14 cellular contexts compared by ENCODE assay signal in the genomic region with DNA sequence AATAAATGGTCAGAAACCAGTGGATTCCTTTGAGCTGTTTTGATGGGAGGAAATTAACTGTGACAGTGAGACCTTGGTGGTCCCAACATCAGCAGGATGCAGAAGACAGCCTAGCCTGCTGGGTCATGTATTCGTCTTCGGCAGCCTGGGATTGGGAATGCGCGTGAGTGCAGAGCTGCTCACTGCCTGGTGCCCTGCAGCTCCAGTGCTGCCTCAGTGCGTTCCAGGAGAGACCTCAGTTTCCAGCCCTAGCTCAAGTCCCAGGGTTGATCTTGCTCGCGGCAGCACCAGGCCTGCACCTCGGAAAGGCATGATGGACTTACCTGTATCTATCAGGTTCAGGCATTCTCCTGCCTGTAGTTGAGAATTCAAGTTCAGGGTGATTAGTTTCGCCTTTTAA.
DNase-seq lines count a peak whose midpoint lies in the region; ATAC-seq and TF ChIP-seq lines count a peak whose summit lies in the region.
"Had no signal": no experiment of that assay in that cellular context is flagged by ENCODE, and none has a peak within 500 bp of the region (broad histone marks: within the 10 kb centered on the region; RNA-seq: fewer than 3 reads in every experiment).

No MANE protein-coding gene starts in this region.

- peaks cover 43% of the 10 kb centered on the region for H3F3A ChIP-seq in SK-N-SH (replicated peaks; ENCODE audit: insufficient read depth)

- DNase-seq in SK-N-SH (no peak), IMR-90 (no peak), C1 segment of cervical spinal cord (lab: John Stamatoyannopoulos, UW) (no peak), NCI-H748 (lab: John Stamatoyannopoulos, UW; ENCODE audit: unreplicated experiment) (no peak)
- no peak for DNase-seq in naive thymus-derived CD8-positive, alpha-beta T cell
- DNase-seq: activated CD4-positive, alpha-beta T cell treated with anti-CD3 and anti-CD28 coated beads, Interleukin-2, amount 50 U/mL, for 4 hours; erythroblast; NCI-H524 treated with DMSO at 0.1 percent for 48 hours had no signal

- H3K14ac ChIP-seq in IMR-90 (replicated peaks; ENCODE audit: low read depth, low read length), result peak overlapping the region; percentile 21; the same call in 1 of the 2 replicates

- H3K27me3 Mint-ChIP-seq in brain, result peaks cover 3% of the 10 kb centered on the region
- H3K27me3 Mint-ChIP-seq in naive thymus-derived CD8-positive, alpha-beta T cell, result peaks cover 0 to 3% (median 0%) of the 10 kb centered on the region in 5 donors

- H3K4me2 ChIP-seq in SK-N-SH (peak overlapping the region; percentile 86), IMR-90 (ENCODE audit: low read depth, low read length) (peak overlapping the region; percentile 33; the same call in 1 of the 2 replicates)

- H3K79me2 ChIP-seq in SK-N-SH (ENCODE audit: insufficient read depth), result peaks cover 35% of the 10 kb centered on the region; the same call in 1 of the 2 replicates

- H3K9ac ChIP-seq in SK-N-SH (no peak overlapping the region), IMR-90 (ENCODE audit: low read depth, low read length) (no peak overlapping the region)

- no peaks in the 10 kb centered on the region for H3K27me3 ChIP-seq in SK-N-SH (ENCODE audit: insufficient read depth)
- no peaks in the 10 kb centered on the region for H3K27me3 ChIP-seq in IMR-90 (ENCODE audit: control insufficient read depth, insufficient read depth, low read length)
- H3K27me3 ChIP-seq: ovary, tibial nerve had no signal

- POLR2A ChIA-PET in SK-N-SH (lab: Yijun Ruan, JAX), result no interaction called here
- POLR2A ChIA-PET in IMR-90 (lab: Charles Lee; ENCODE audit: unreplicated experiment), result interaction anchor here (1.4 kb wide), 1 partner anchor 10 kb away, joined by 4 read pairs; no protein-coding TSS in a partner anchor
- POLR2A ChIA-PET in naive thymus-derived CD8-positive, alpha-beta T cell (lab: Charles Lee), result interaction anchor here (1.1 to 2.7 kb wide), 2 partner anchors 16 to 301 kb away, joined by 3 to 11 read pairs; no protein-coding TSS in a partner anchor

- peak overlapping the region; percentile 58 to 88; a peak in 2 of 4 replicates for H3K27ac ChIP-seq in SK-N-SH (ENCODE audit: low read depth in 2 of 2, low read length in 1 of 2)
- H3K27ac ChIP-seq in IMR-90 (ENCODE audit: insufficient read depth, low read length), result peak overlapping the region; percentile 9; the same call in 1 of the 2 replicates
- H3K27ac ChIP-seq: 22Rv1, ovary had no signal

- H3K9me2 ChIP-seq in SK-N-SH, result no peaks in the 10 kb centered on the region

- dilution Hi-C loops in IMR-90 (cut with HindIII; ENCODE audit: low sequenced_read_pairs, unreplicated experiment), result no loop called here

- ATAC-seq in SK-N-SH treated with all-trans-retinoic acid at 6 μM for 48 hours, result no peak; the same call in 2 of the 3 replicates
- no peak for ATAC-seq in IMR-90 (ENCODE audit: low read depth)
- no peak for ATAC-seq in naive thymus-derived CD8-positive, alpha-beta T cell
- ATAC-seq in HG03442 (IDR thresholded peaks at IDR 0.05; ENCODE audit: unreplicated experiment), result no peak

- peak overlapping the region; percentile 56 for H4K91ac ChIP-seq in IMR-90 (ENCODE audit: insufficient read depth, low read depth, low read length)

- H4K20me1 ChIP-seq in SK-N-SH (ENCODE audit: insufficient read depth) (no peaks in the 10 kb centered on the region), IMR-90 (ENCODE audit: insufficient read depth, low read length) (peaks cover 3% of the 10 kb centered on the region; the same call in 1 of the 2 replicates)

- H3K56ac ChIP-seq in IMR-90 (ENCODE audit: extremely low read depth, insufficient read depth, low read length), result no peak overlapping the region

- peak overlapping the region; percentile 12 for H2AK9ac ChIP-seq in IMR-90 (replicated peaks; ENCODE audit: low read depth, low read length, poor library complexity)

- H3K4ac ChIP-seq in IMR-90 (ENCODE audit: low read depth, low read length), result peak overlapping the region; percentile 57

- H2BK5ac ChIP-seq in IMR-90 (ENCODE audit: low read depth, low read length, poor library complexity, severe bottlenecking), result peak overlapping the region; percentile 76

- H2BK120ac ChIP-seq in IMR-90 (ENCODE audit: low read depth, low read length), result peak overlapping the region; percentile 57

- peaks cover 33 to 61% of the 10 kb centered on the region in 2 experiments for H3K4me1 ChIP-seq in SK-N-SH (ENCODE audit: control insufficient read depth in 1 of 2, insufficient read depth in 2 of 2, low read depth in 1 of 2, low read length in 1 of 2)
- H3K4me1 ChIP-seq in IMR-90 (ENCODE audit: control insufficient read depth, insufficient read depth, low read length), result peaks cover 49% of the 10 kb centered on the region

- H3K9me3 Mint-ChIP-seq in brain, result peaks cover 3 to 12% (median 7%) of the 10 kb centered on the region in 5 experiments
- no peaks in the 10 kb centered on the region for H3K9me3 Mint-ChIP-seq in naive thymus-derived CD8-positive, alpha-beta T cell

- no TSS peak for BruUV-seq in IMR-90 (replicated peaks; lab: Mats Ljungman, UMichigan)

- H2BK15ac ChIP-seq in IMR-90 (ENCODE audit: low read depth, low read length), result peak overlapping the region; percentile 3; the same call in 2 of the 3 replicates

- peak overlapping the region in 4 of 5 experiments; percentile 84 to 98 (median 92) for H3K27ac Mint-ChIP-seq in brain
- H3K27ac Mint-ChIP-seq in naive thymus-derived CD8-positive, alpha-beta T cell, result peak overlapping the region in 1 of 10 donors; percentile 88

- H3K9me1 ChIP-seq in IMR-90 (ENCODE audit: insufficient read depth, low read length), result peaks cover 45% of the 10 kb centered on the region

- no peak for TF ChIP-seq POLR2A in IMR-90 (IDR thresholded peaks at IDR 0.05; ENCODE audit: low read depth, low read length)

- CTCF ChIA-PET in SK-N-SH (lab: Yijun Ruan, JAX), result interaction anchor here (0.7 to 1.5 kb wide), 6 partner anchors 14 to 204 kb away, joined by 3 to 4 read pairs (median 4); no protein-coding TSS in a partner anchor
- CTCF ChIA-PET in IMR-90 (lab: Yijun Ruan, JAX), result interaction anchor here (1.0 to 1.4 kb wide), 2 partner anchors 18 to 126 kb away, joined by 3 to 5 read pairs; no protein-coding TSS in a partner anchor

- H3K36me3 ChIP-seq in SK-N-SH (replicated peaks in 1 of 2; ENCODE audit: control insufficient read depth in 1 of 2, insufficient read depth in 2 of 2, low read length in 1 of 2) (no peaks in the 10 kb centered on the region), IMR-90 (ENCODE audit: control insufficient read depth, insufficient read depth, low read length) (no peaks in the 10 kb centered on the region)
- H3K36me3 ChIP-seq: ovary, tibial nerve had no signal

- H3K9me3 ChIP-seq in SK-N-SH (no peaks in the 10 kb centered on the region), IMR-90 (ENCODE audit: control insufficient read depth, insufficient read depth, low read length) (peaks cover 4% of the 10 kb centered on the region; the same call in 1 of the 2 replicates)
- H3K9me3 ChIP-seq: ovary, tibial nerve had no signal

- WGBS in SK-N-SH (ENCODE audit: low lambda C conversion rate), result 89% methylated on average over 7 of the region's 9 CpGs
- 100% methylated on average over 4 of the region's 9 CpGs; no CpG with 5 or more reads in 1 of the 2 experiments for WGBS in IMR-90 (ENCODE audit: extremely low coverage in 2 of 2, insufficient read length in 1 of 2), 2 experiments

- TF ChIP-seq EP300 in SK-N-SH (IDR thresholded peaks at IDR 0.05; ENCODE audit: borderline replicate concordance in 1 of 2, low read depth in 1 of 2, low read length in 1 of 2), result no peak

- in situ Hi-C loops in IMR-90 (cut with MboI; ENCODE audit: low sequenced_read_pairs), result loop anchor here (25.0 kb wide), 1 partner anchor 196 kb away; the partner anchor contains the start of gene SH3RF3

- no peak for TF ChIP-seq RAD21 in SK-N-SH (IDR thresholded peaks at IDR 0.05; ENCODE audit: low read length)
- no peak for TF ChIP-seq RAD21 in IMR-90 (IDR thresholded peaks at IDR 0.05; ENCODE audit: low read length)

- H3K36me3 Mint-ChIP-seq in brain, result peaks cover 14% of the 10 kb centered on the region
- no peaks in the 10 kb centered on the region for H3K36me3 Mint-ChIP-seq in naive thymus-derived CD8-positive, alpha-beta T cell

- TF ChIP-seq CTCF in SK-N-SH (IDR thresholded peaks at IDR 0.05), result no peak
- TF ChIP-seq CTCF in IMR-90 (conservative IDR thresholded peaks at IDR 0.05; ENCODE audit: low read depth, low read length), result no peak
- TF ChIP-seq CTCF in brain (conservative IDR thresholded peaks at IDR 0.05), result no peak

- peaks cover 61 to 93% of the 10 kb centered on the region in 2 experiments for H3K79me1 ChIP-seq in IMR-90 (ENCODE audit: low read depth in 1 of 2, low read length in 2 of 2)

- H3K4me3 ChIP-seq in SK-N-SH (ENCODE audit: low read depth in 2 of 2, low read length in 1 of 2) (0 out of 4 replicates have a peak overlapping the region, but pooled peaks of 1 of the 2 experiments have one; percentile 38), IMR-90 (ENCODE audit: insufficient read depth, low read depth, low read length) (no peak overlapping the region)
- H3K4me3 ChIP-seq: ovary had no signal

- H3K4me1 Mint-ChIP-seq in brain, result peaks cover 64% of the 10 kb centered on the region
- peaks cover 29 to 63% (median 59%) of the 10 kb centered on the region in 4 donors for H3K4me1 Mint-ChIP-seq in naive thymus-derived CD8-positive, alpha-beta T cell

- H2BK20ac ChIP-seq in IMR-90 (ENCODE audit: low read depth, low read length), result peak overlapping the region; percentile 42

- H4K8ac ChIP-seq in IMR-90 (ENCODE audit: low read depth in 2 of 2, low read length in 2 of 2), result peak overlapping the region in 1 of 2 experiments; percentile 53; a peak in 2 of 4 replicates

- peak overlapping the region; percentile 10; the same call in 1 of the 2 replicates for H3K18ac ChIP-seq in IMR-90 (ENCODE audit: low read depth, low read length)

- intact Hi-C loops in IMR-90 (cut with micrococcal nuclease), result loop anchor here (5.0 kb wide), 1 partner anchor 114 kb away; no protein-coding TSS in a partner anchor

- H3K4me3 Mint-ChIP-seq in brain, result no peak overlapping the region
- peak overlapping the region; percentile 3 to 91 (median 76) for H3K4me3 Mint-ChIP-seq in naive thymus-derived CD8-positive, alpha-beta T cell

- H2AK5ac ChIP-seq in IMR-90 (ENCODE audit: low read depth, low read length), result peak overlapping the region; percentile 87

- H4K5ac ChIP-seq in IMR-90 (ENCODE audit: low read depth, low read length), result no peak overlapping the region

- no peak overlapping the region for H3K23ac ChIP-seq in IMR-90 (ENCODE audit: low read depth, low read length)

- H2AFZ ChIP-seq in SK-N-SH (ENCODE audit: low read depth) (no peak overlapping the region), IMR-90 (replicated peaks; ENCODE audit: low read length, poor library complexity) (no peak overlapping the region)

TF ChIP-seq in SK-N-SH, 30 proteins besides CTCF, POLR2A, EP300 and RAD21 (continues in another document):
- TF ChIP-seq MXI1 (IDR thresholded peaks at IDR 0.05; ENCODE audit: low read depth, low read length), result no peak
- TF ChIP-seq FOXM1 (IDR thresholded peaks at IDR 0.05; ENCODE audit: low read depth), result no peak

TF ChIP-seq in SK-N-SH treated with all-trans-retinoic acid at 6 μM for 48 hours, 23 proteins besides CTCF, POLR2A, EP300 and RAD21 (continues in another document):
- TF ChIP-seq ZFP3 (CRISPR knock-in tag; IDR thresholded peaks at IDR 0.05) (no peak), TOX (CRISPR knock-in tag; IDR thresholded peaks at IDR 0.05; ENCODE audit: borderline replicate concordance) (no peak)

Comparison
In these comparisons a context has a peak if more than half of its experiments do, and no peak if none do; other contexts are left out.
1. H3K4me3 Mint-ChIP-seq: peak in naive thymus-derived CD8-positive, alpha-beta T cell (10 of 10); none in brain (0 of 5).